In genomic region chr6:21354805-21355238, GRCh38 we compare ENCODE assay signal across 1 cellular context.
TF ChIP-seq lines count a peak whose summit lies in the region.

No MANE protein-coding gene starts in this region.

TF ChIP-seq in GM23338, 12 proteins besides CTCF, POLR2A, EP300 and RAD21 (continued from another document):
- TF ChIP-seq ZNF462 (CRISPR knock-in tag; IDR thresholded peaks at IDR 0.05) (no peak), NANOG (IDR thresholded peaks at IDR 0.05; ENCODE audit: borderline replicate concordance) (no peak), EZH2phosphoT487 (IDR thresholded peaks at IDR 0.05; ENCODE audit: unreplicated experiment) (no peak), JUNB (IDR thresholded peaks at IDR 0.05; ENCODE audit: unreplicated experiment) (no peak), EZH2 (IDR thresholded peaks at IDR 0.05; ENCODE audit: low read depth, unreplicated experiment) (no peak), REST (IDR thresholded peaks at IDR 0.05; ENCODE audit: unreplicated experiment) (no peak), ZNF114 (CRISPR knock-in tag; IDR thresholded peaks at IDR 0.05) (no peak), POLR2AphosphoS5 (IDR thresholded peaks at IDR 0.05; ENCODE audit: low read depth) (no peak)
TF ChIP-seq in GM23338: peak in this region for 0.
